In genomic region chr19:12881172-12881808, GRCh38 we compare ENCODE assay signal across 8 cellular contexts.
DNase-seq lines count a peak whose midpoint lies in the region; ATAC-seq and TF ChIP-seq lines count a peak whose summit lies in the region.

A gene with protein sequence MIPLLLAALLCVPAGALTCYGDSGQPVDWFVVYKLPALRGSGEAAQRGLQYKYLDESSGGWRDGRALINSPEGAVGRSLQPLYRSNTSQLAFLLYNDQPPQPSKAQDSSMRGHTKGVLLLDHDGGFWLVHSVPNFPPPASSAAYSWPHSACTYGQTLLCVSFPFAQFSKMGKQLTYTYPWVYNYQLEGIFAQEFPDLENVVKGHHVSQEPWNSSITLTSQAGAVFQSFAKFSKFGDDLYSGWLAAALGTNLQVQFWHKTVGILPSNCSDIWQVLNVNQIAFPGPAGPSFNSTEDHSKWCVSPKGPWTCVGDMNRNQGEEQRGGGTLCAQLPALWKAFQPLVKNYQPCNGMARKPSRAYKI (minus strand): TSS chr19:12881449. CDS start chr19:12881375, 74 bp downstream.

- no peak for TF ChIP-seq CTCF in astrocyte of the spinal cord (IDR thresholded peaks at IDR 0.05; ENCODE audit: low read depth, low read length)
- no peak for TF ChIP-seq CTCF in retinal pigment epithelial cell (conservative IDR thresholded peaks at IDR 0.05; ENCODE audit: low read depth, low read length)

- H3K4me3 ChIP-seq in astrocyte of the spinal cord (ENCODE audit: low read depth, low read length) = peak within 1 kb of the TSS; percentile 66
- peak within 1 kb of the TSS; percentile 80 for H3K4me3 ChIP-seq in retinal pigment epithelial cell (ENCODE audit: low read length)

- DNase-seq in NCI-H2029 (lab: John Stamatoyannopoulos, UW) (peak; percentile 95), T1000 (lab: John Stamatoyannopoulos, UW) (peak; percentile 49), astrocyte of the spinal cord (ENCODE audit: low read depth, low spot score) (peak; percentile 84), hippocampal formation (lab: John Stamatoyannopoulos, UW) (peak; percentile 39 to 83), retinal pigment epithelial cell (ENCODE audit: low read depth) (peak; percentile 79)

- peak; percentile 78 for ATAC-seq in GM18502 (IDR thresholded peaks at IDR 0.05; ENCODE audit: poor library complexity, unreplicated experiment)
- ATAC-seq in HG02970 (IDR thresholded peaks at IDR 0.05; ENCODE audit: low FRiP score, unreplicated experiment) = peak; percentile 85
- ATAC-seq in HG03469 (IDR thresholded peaks at IDR 0.05; ENCODE audit: unreplicated experiment) = no peak

- in situ Hi-C loops in astrocyte of the spinal cord (cut with HindIII; ENCODE audit: low sequenced_read_pairs) = no loop called here
